ENCODE assay signal across 13 cellular contexts in the genomic region with DNA sequence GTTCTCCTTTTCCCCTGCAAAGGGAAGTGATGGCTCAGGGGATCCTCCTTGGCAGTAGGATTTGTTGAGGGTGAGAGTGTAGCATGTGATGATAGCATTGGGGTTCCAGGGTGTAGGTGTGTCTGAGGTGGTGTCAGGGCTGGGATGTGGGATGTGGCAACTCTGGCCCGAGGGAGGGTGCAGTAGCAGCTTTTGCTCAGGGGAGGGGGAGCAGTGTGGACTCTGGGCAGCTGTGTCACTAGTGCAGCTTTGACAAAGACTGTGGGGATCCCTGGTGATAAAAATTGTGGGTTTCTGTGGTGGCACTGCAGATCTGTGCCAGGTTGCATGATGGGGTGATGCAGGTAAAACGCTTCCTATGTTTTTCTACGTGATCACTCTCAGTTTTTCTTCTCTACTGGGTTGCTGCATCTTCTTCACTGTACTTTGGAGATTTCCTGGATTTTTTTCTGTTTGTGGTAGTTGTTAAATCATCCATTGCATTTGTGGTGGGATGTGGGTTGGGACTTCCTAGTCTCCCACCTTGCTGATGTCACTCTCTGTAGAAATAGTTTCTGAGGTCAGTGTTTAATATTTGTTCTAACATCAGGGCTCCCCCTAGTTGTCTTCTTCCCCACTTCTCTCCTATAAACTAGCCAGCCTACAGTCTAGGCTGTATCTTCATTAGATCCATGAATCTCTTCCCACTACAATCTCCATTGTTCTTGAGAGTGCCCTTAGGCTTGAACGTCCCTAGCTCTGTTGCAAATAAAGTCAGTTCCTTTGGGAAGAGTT.
"Had no signal": no experiment of that assay in that cellular context is flagged by ENCODE, and none has a peak within 500 bp of the region (broad histone marks: within the 10 kb centered on the region; RNA-seq: fewer than 3 reads in every experiment).

No MANE protein-coding gene starts in this region.

- H3K27ac ChIP-seq: sigmoid colon, thyroid gland, vagina had no signal

- H3K27me3 Mint-ChIP-seq: activated naive CD8-positive, alpha-beta T cell treated with anti-CD3 and anti-CD28 coated beads, Interleukin-2, amount 10 ng/mL, durations not matched to agents 7 days and 5 days had no signal

- H3K27ac Mint-ChIP-seq: activated CD4-positive, alpha-beta T cell treated with anti-CD3 and anti-CD28 coated beads, Interleukin-2, amount 10 ng/mL, durations not matched to agents 7 days and 5 days; activated naive CD8-positive, alpha-beta T cell treated with anti-CD3 and anti-CD28 coated beads, Interleukin-2, amount 10 ng/mL, durations not matched to agents 7 days and 5 days; activated T-helper 1 cell treated with anti-CD3 and anti-CD28 coated beads, Interleukin-12 subunit alpha, Interleukin-12 subunit beta, Interleukin-2, Interleukin-4 antibody, amounts not matched to agents 30 ng/mL and 10 ng/mL and 1 ng/mL, durations not matched to agents 14 hours and 24 hours and 36 hours; T-helper 2 cell treated with Interferon-gamma antibody and Interleukin-4, amounts not matched to agents 5 μg/mL and 100 μg/mL, for 36 hours had no signal

- H3K27me3 ChIP-seq: sigmoid colon, thyroid gland, vagina had no signal

- DNase-seq: activated CD4-positive, alpha-beta T cell treated with anti-CD3 and anti-CD28 coated beads, Interleukin-2, amount 10 ng/mL, durations not matched to agents 7 days and 5 days; activated naive CD4-positive, alpha-beta T cell; activated naive CD8-positive, alpha-beta T cell treated with anti-CD3 and anti-CD28 coated beads, Interleukin-2, amount 10 ng/mL, durations not matched to agents 7 days and 5 days; aorta; effector CD8-positive, alpha-beta T cell; foreskin fibroblast; mesendoderm; sigmoid colon; stimulated activated CD4-positive, alpha-beta T cell treated with anti-CD3 and anti-CD28 coated beads, Interleukin-2, amount 100 ng/mL, for 24 hours; thyroid gland had no signal

- H3K9me3 Mint-ChIP-seq: activated CD4-positive, alpha-beta T cell treated with anti-CD3 and anti-CD28 coated beads, Interleukin-2, amount 10 ng/mL, durations not matched to agents 7 days and 5 days; activated naive CD8-positive, alpha-beta T cell treated with anti-CD3 and anti-CD28 coated beads, Interleukin-2, amount 10 ng/mL, durations not matched to agents 7 days and 5 days; activated T-helper 1 cell treated with anti-CD3 and anti-CD28 coated beads, Interleukin-12 subunit alpha, Interleukin-12 subunit beta, Interleukin-2, Interleukin-4 antibody, amounts not matched to agents 30 ng/mL and 10 ng/mL and 1 ng/mL, durations not matched to agents 14 hours and 24 hours and 36 hours; T-helper 2 cell treated with Interferon-gamma antibody and Interleukin-4, amounts not matched to agents 5 μg/mL and 100 μg/mL, for 36 hours had no signal

- H3K4me1 ChIP-seq: sigmoid colon, thyroid gland, vagina had no signal

- H3K9me3 ChIP-seq: sigmoid colon, thyroid gland, vagina had no signal

- H3K36me3 ChIP-seq: sigmoid colon, thyroid gland, vagina had no signal

- H3K36me3 Mint-ChIP-seq: activated naive CD8-positive, alpha-beta T cell treated with anti-CD3 and anti-CD28 coated beads, Interleukin-2, amount 10 ng/mL, durations not matched to agents 7 days and 5 days had no signal

- H3K4me3 Mint-ChIP-seq: activated CD4-positive, alpha-beta T cell treated with anti-CD3 and anti-CD28 coated beads, Interleukin-2, amount 10 ng/mL, durations not matched to agents 7 days and 5 days; activated naive CD8-positive, alpha-beta T cell treated with anti-CD3 and anti-CD28 coated beads, Interleukin-2, amount 10 ng/mL, durations not matched to agents 7 days and 5 days; activated T-helper 1 cell treated with anti-CD3 and anti-CD28 coated beads, Interleukin-12 subunit alpha, Interleukin-12 subunit beta, Interleukin-2, Interleukin-4 antibody, amounts not matched to agents 30 ng/mL and 10 ng/mL and 1 ng/mL, durations not matched to agents 14 hours and 24 hours and 36 hours; T-helper 2 cell treated with Interferon-gamma antibody and Interleukin-4, amounts not matched to agents 5 μg/mL and 100 μg/mL, for 36 hours had no signal

- H3K4me3 ChIP-seq: sigmoid colon, thyroid gland, vagina had no signal

- H3K4me1 Mint-ChIP-seq: activated CD4-positive, alpha-beta T cell treated with anti-CD3 and anti-CD28 coated beads, Interleukin-2, amount 10 ng/mL, durations not matched to agents 7 days and 5 days had no signal
